34 cellular contexts compared by ENCODE assay signal in genomic region chr3:47420044-47420430, GRCh38.
"Had no signal": no experiment of that assay in that cellular context is flagged by ENCODE, and none has a peak within 500 bp of the region (broad histone marks: within the 10 kb centered on the region; RNA-seq: fewer than 3 reads in every experiment).

No MANE protein-coding gene starts in this region.

- H3K9me3 Mint-ChIP-seq: activated CD4-positive, alpha-beta memory T cell treated with anti-CD3 and anti-CD28 coated beads for 36 hours; activated naive CD4-positive, alpha-beta T cell treated with anti-CD3 and anti-CD28 coated beads, Interleukin-2, amount 10 ng/mL, durations not matched to agents 7 days and 5 days; activated naive CD8-positive, alpha-beta T cell treated with anti-CD3 and anti-CD28 coated beads, Interleukin-2, amount 10 ng/mL, durations not matched to agents 7 days and 5 days; activated T-helper 1 cell treated with anti-CD3 and anti-CD28 coated beads, Interleukin-12 subunit alpha, Interleukin-12 subunit beta, Interleukin-2, Interleukin-4 antibody, amounts not matched to agents 30 ng/mL and 10 ng/mL and 1 ng/mL, durations not matched to agents 14 hours and 24 hours and 36 hours; brain; effector memory CD8-positive, alpha-beta T cell; natural killer cell treated with Interleukin-12 subunit alpha and Interleukin-12 subunit beta and Interleukin-15 and Interleukin-18, amount 100 ng/mL, for 72 hours; T-helper 2 cell treated with Interferon-gamma antibody and Interleukin-4, amounts not matched to agents 5 μg/mL and 100 μg/mL, for 36 hours had no signal

- DNase-seq: activated CD4-positive, alpha-beta memory T cell treated with anti-CD3 and anti-CD28 coated beads for 36 hours; activated CD4-positive, alpha-beta T cell treated with anti-CD3 and anti-CD28 coated beads for 4 hours; activated CD8-positive, alpha-beta memory T cell treated with anti-CD3 and anti-CD28 coated beads, Interleukin-2, amount 10 ng/mL, durations not matched to agents 7 days and 5 days; activated effector memory CD4-positive, alpha-beta T cell treated with anti-CD3 and anti-CD28 coated beads, Interleukin-2, amount 50 U/mL, for 16 hours; activated naive CD4-positive, alpha-beta T cell treated with anti-CD3 and anti-CD28 coated beads, Interleukin-2, amount 10 ng/mL, durations not matched to agents 7 days and 5 days; activated naive CD8-positive, alpha-beta T cell treated with anti-CD3 and anti-CD28 coated beads, Interleukin-2, amount 10 ng/mL, durations not matched to agents 7 days and 5 days; activated T-cell treated with anti-CD3 and anti-CD28 coated beads for 4 hours; cerebellar nuclear complex; colonic mucosa; effector memory CD8-positive, alpha-beta T cell; erythroblast; gastrocnemius medialis; glutamatergic neuron; islet precursor cell; left ventricle myocardium inferior; mesendoderm; psoas muscle; small intestine; stimulated activated CD4-positive, alpha-beta T cell treated with anti-CD3 and anti-CD28 coated beads, Interleukin-15, amount 100 ng/mL, for 24 hours; stimulated activated CD4-positive, alpha-beta T cell treated with anti-CD3 and anti-CD28 coated beads, Interleukin-2, amount 100 ng/mL, for 24 hours; stimulated activated naive CD4-positive, alpha-beta T cell treated with Interleukin-2 at 50 U/mL for 16 hours; T-helper 1 cell; trophoblast cell had no signal

- FAIRE-seq: pancreas, small intestine had no signal

- H3K27me3 ChIP-seq: ascending aorta, cardiac muscle cell, colonic mucosa, gastrocnemius medialis, hepatocyte, pancreas, sigmoid colon had no signal

- H3K4me3 ChIP-seq: ascending aorta, cardiac muscle cell, colonic mucosa, gastrocnemius medialis, hepatocyte, left ventricle myocardium inferior, lung, pancreas, psoas muscle, sigmoid colon, thoracic aorta had no signal

- H3K27ac ChIP-seq: ascending aorta, cardiac muscle cell, colonic mucosa, gastrocnemius medialis, hepatocyte, pancreas, psoas muscle, sigmoid colon had no signal

- H2AFZ ChIP-seq: hepatocyte had no signal

- H3K4me2 ChIP-seq: hepatocyte had no signal

- H3K27ac Mint-ChIP-seq: activated CD4-positive, alpha-beta memory T cell treated with anti-CD3 and anti-CD28 coated beads for 36 hours; activated CD8-positive, alpha-beta memory T cell treated with anti-CD3 and anti-CD28 coated beads, Interleukin-2, amount 10 ng/mL, durations not matched to agents 7 days and 5 days; activated naive CD4-positive, alpha-beta T cell treated with anti-CD3 and anti-CD28 coated beads, Interleukin-2, amount 10 ng/mL, durations not matched to agents 7 days and 5 days; activated T-helper 1 cell treated with anti-CD3 and anti-CD28 coated beads, Interleukin-12 subunit alpha, Interleukin-12 subunit beta, Interleukin-2, Interleukin-4 antibody, amounts not matched to agents 30 ng/mL and 10 ng/mL and 1 ng/mL, durations not matched to agents 14 hours and 24 hours and 36 hours had no signal

- H3K9me3 ChIP-seq: ascending aorta, colonic mucosa, gastrocnemius medialis, left ventricle myocardium inferior, pancreas, psoas muscle, sigmoid colon, thoracic aorta had no signal

- H3K4me3 Mint-ChIP-seq: activated CD4-positive, alpha-beta memory T cell treated with anti-CD3 and anti-CD28 coated beads for 36 hours; activated CD8-positive, alpha-beta memory T cell treated with anti-CD3 and anti-CD28 coated beads, Interleukin-2, amount 10 ng/mL, durations not matched to agents 7 days and 5 days; activated naive CD4-positive, alpha-beta T cell treated with anti-CD3 and anti-CD28 coated beads, Interleukin-2, amount 10 ng/mL, durations not matched to agents 7 days and 5 days; activated naive CD8-positive, alpha-beta T cell treated with anti-CD3 and anti-CD28 coated beads, Interleukin-2, amount 10 ng/mL, durations not matched to agents 7 days and 5 days; activated T-helper 1 cell treated with anti-CD3 and anti-CD28 coated beads, Interleukin-12 subunit alpha, Interleukin-12 subunit beta, Interleukin-2, Interleukin-4 antibody, amounts not matched to agents 30 ng/mL and 10 ng/mL and 1 ng/mL, durations not matched to agents 14 hours and 24 hours and 36 hours; brain; effector memory CD8-positive, alpha-beta T cell; natural killer cell treated with Interleukin-12 subunit alpha and Interleukin-12 subunit beta and Interleukin-15 and Interleukin-18, amount 100 ng/mL, for 72 hours; T-helper 2 cell treated with Interferon-gamma antibody and Interleukin-4, amounts not matched to agents 5 μg/mL and 100 μg/mL, for 36 hours had no signal

- H3K79me2 ChIP-seq: hepatocyte had no signal

- H3K27me3 Mint-ChIP-seq: activated CD4-positive, alpha-beta memory T cell treated with anti-CD3 and anti-CD28 coated beads for 36 hours; activated CD8-positive, alpha-beta memory T cell treated with anti-CD3 and anti-CD28 coated beads, Interleukin-2, amount 10 ng/mL, durations not matched to agents 7 days and 5 days; activated naive CD4-positive, alpha-beta T cell treated with anti-CD3 and anti-CD28 coated beads, Interleukin-2, amount 10 ng/mL, durations not matched to agents 7 days and 5 days; activated naive CD8-positive, alpha-beta T cell treated with anti-CD3 and anti-CD28 coated beads, Interleukin-2, amount 10 ng/mL, durations not matched to agents 7 days and 5 days; brain; effector memory CD8-positive, alpha-beta T cell; natural killer cell treated with Interleukin-12 subunit alpha and Interleukin-12 subunit beta and Interleukin-15 and Interleukin-18, amount 100 ng/mL, for 72 hours had no signal

- ATAC-seq: effector memory CD8-positive, alpha-beta T cell; gastrocnemius medialis had no signal
